In genomic region chr5:43044181-43044914, GRCh38 we compare ENCODE assay signal across 11 cellular contexts. TPM values are rescaled to one million over a fixed set of nuclear protein-coding genes. Genes with fewer than 3 reads are reported as not detected.
DNase-seq lines count a peak whose midpoint lies in the region; ATAC-seq and TF ChIP-seq lines count a peak whose summit lies in the region.
"Had no signal": no experiment of that assay in that cellular context is flagged by ENCODE, and none has a peak within 500 bp of the region (broad histone marks: within the 10 kb centered on the region; RNA-seq: fewer than 3 reads in every experiment).

No MANE protein-coding gene starts in this region.

- H4K8ac ChIP-seq in neuronal stem cell (ENCODE audit: low read depth, low read length): no peak overlapping the region

- H3K36me3 ChIP-seq in BJ (ENCODE audit: control insufficient read depth, insufficient read depth, low read length): no peaks in the 10 kb centered on the region
- H3K36me3 ChIP-seq in neuronal stem cell (replicated peaks in 1 of 2; ENCODE audit: control insufficient read depth in 2 of 2, insufficient read depth in 2 of 2, low read length in 2 of 2): peaks cover 0 to 3% of the 10 kb centered on the region in 2 donors
- H3K36me3 ChIP-seq: left lung had no signal

- H3K18ac ChIP-seq in neuronal stem cell (ENCODE audit: low read length): no peak overlapping the region

- no peak overlapping the region for H2AFZ ChIP-seq in neuronal stem cell (ENCODE audit: low read length)

- H3K79me1 ChIP-seq in neuronal stem cell (ENCODE audit: low read depth, low read length): peaks cover 3% of the 10 kb centered on the region

- H3K4me2 ChIP-seq in neuronal stem cell (ENCODE audit: insufficient read depth, low read length, poor library complexity, severe bottlenecking): peak overlapping the region; percentile 2

- H3K27me3 ChIP-seq in BJ (ENCODE audit: control insufficient read depth, insufficient read depth, low read length): no peaks in the 10 kb centered on the region
- H3K27me3 ChIP-seq in neuronal stem cell (ENCODE audit: control insufficient read depth in 3 of 3, insufficient read depth in 3 of 3, low read depth in 1 of 3, low read length in 3 of 3): peaks cover 0 to 64% (median 10%) of the 10 kb centered on the region in 3 experiments

- no peak overlapping the region for H3K9ac ChIP-seq in neuronal stem cell (ENCODE audit: low read depth, low read length, poor library complexity)

- no CpG with 5 or more reads among the region's 26 CpGs for WGBS in neuronal stem cell (ENCODE audit: extremely low coverage in 2 of 2, insufficient read length in 2 of 2, insufficient replicate concordance in 1 of 2), 2 donors

- in situ Hi-C loops in G401 (cut with HindIII; ENCODE audit: low sequenced_read_pairs): no loop called here

- no peak overlapping the region for H2BK15ac ChIP-seq in neuronal stem cell (ENCODE audit: low read length)

- no peak overlapping the region for H3K27ac ChIP-seq in neuronal stem cell (replicated peaks; ENCODE audit: low read length)

- H3K4me1 ChIP-seq in neuronal stem cell (ENCODE audit: control insufficient read depth in 2 of 2, insufficient read depth in 1 of 2, low read depth in 1 of 2, low read length in 2 of 2): peaks cover 2 to 15% of the 10 kb centered on the region in 2 donors

- POLR2A ChIA-PET in BJ (lab: Charles Lee): no interaction called here

- H2BK5ac ChIP-seq in neuronal stem cell (ENCODE audit: low read length): no peak overlapping the region

- no peak for TF ChIP-seq CTCF in BJ (IDR thresholded peaks at IDR 0.05; ENCODE audit: insufficient read depth, low read depth, low read length)

- H2AK5ac ChIP-seq in neuronal stem cell (ENCODE audit: low read depth, low read length): no peak overlapping the region

- H4K91ac ChIP-seq in neuronal stem cell (ENCODE audit: low read depth, low read length, poor library complexity): no peak overlapping the region

- no peak overlapping the region for H2BK12ac ChIP-seq in neuronal stem cell (ENCODE audit: low read length)

- no peak for ATAC-seq in GM19324 (IDR thresholded peaks at IDR 0.05; ENCODE audit: low FRiP score, unreplicated experiment)
- ATAC-seq: left lung had no signal

- no peak overlapping the region for H2BK120ac ChIP-seq in neuronal stem cell (ENCODE audit: low read depth, low read length)

- H3K4me3 ChIP-seq in BJ (ENCODE audit: low read depth, low read length): peak overlapping the region; percentile 28
- H3K4me3 ChIP-seq in neuronal stem cell (ENCODE audit: low read length in 2 of 2): peak overlapping the region in 1 of 2 donors; percentile 43
- H3K4me3 ChIP-seq: left lung had no signal

- no peak overlapping the region for H3K4ac ChIP-seq in neuronal stem cell (ENCODE audit: low read length)

- H3K9me3 ChIP-seq in neuronal stem cell (replicated peaks in 1 of 2; ENCODE audit: control insufficient read depth in 2 of 2, insufficient read depth in 1 of 2, low read depth in 1 of 2, low read length in 2 of 2): peaks cover 0 to 4% of the 10 kb centered on the region in 2 donors
- H3K9me3 ChIP-seq: left lung had no signal

- CTCF ChIA-PET in BJ (lab: Yijun Ruan, JAX): interaction anchor here (1.0 kb wide), 2 partner anchors 10 to 122 kb away, joined by 3 read pairs; no protein-coding TSS in a partner anchor

- no peak for DNase-seq in BJ (ENCODE audit: low read depth)
- DNase-seq in NCI-H187 treated with DMSO at 0.1 percent for 48 hours (lab: John Stamatoyannopoulos, UW): peak; percentile 96
- peak; percentile 38 for DNase-seq in fibroblast of gingiva (ENCODE audit: low read depth)
- no peak for DNase-seq in neuronal stem cell (ENCODE audit: low spot score)
- no peak for DNase-seq in stimulated activated CD4-positive, alpha-beta T cell treated with anti-CD3 and anti-CD28 coated beads, Interleukin-15, amount 100 ng/mL, for 24 hours
- no peak for DNase-seq in NCI-H146 treated with DMSO at 0.1 percent for 48 hours (lab: John Stamatoyannopoulos, UW; ENCODE audit: unreplicated experiment)
- DNase-seq in G401 (ENCODE audit: low spot score): no peak
- DNase-seq: anterior cingulate cortex, NCI-H446 treated with DMSO at 0.1 percent for 48 hours had no signal

- H3K14ac ChIP-seq in neuronal stem cell (ENCODE audit: low read length): no peak overlapping the region

- H3K23ac ChIP-seq in neuronal stem cell (ENCODE audit: low read depth, low read length, poor library complexity): no peak overlapping the region

RNA-seq across cellular contexts. Expression of gene ANXA2R, which starts 4.2 kb away (rescaled TPM):
- polyA plus RNA-seq in BJ (2011; rRNA removed): 0.53 and 0.74 TPM in 2 replicates
- polyA minus RNA-seq in BJ (2011; rRNA and poly(A)+ RNA removed): 2.4 and 3.0 TPM in 2 replicates
- 0.07 TPM for polyA plus RNA-seq in neuronal stem cell (2013, experiment 1 of 2)
- 0.07 TPM for polyA plus RNA-seq in neuronal stem cell (2013, experiment 2 of 2)
- total RNA-seq in G401 (2014; rRNA removed; shearing (Covaris generic)): 0.49 and 1.3 TPM in 2 replicates

Comparison
In these comparisons a context has a peak if more than half of its experiments do, and no peak if none do; other contexts are left out.
1. DNase-seq: peak in NCI-H187 treated with DMSO at 0.1 percent for 48 hours (single experiment) and fibroblast of gingiva (single experiment); none in BJ (single experiment), neuronal stem cell (single experiment), stimulated activated CD4-positive, alpha-beta T cell treated with anti-CD3 and anti-CD28 coated beads, Interleukin-15, amount 100 ng/mL, for 24 hours (single experiment), NCI-H146 treated with DMSO at 0.1 percent for 48 hours (single experiment) and G401 (single experiment).